1 cellular context compared by ENCODE assay signal in the genomic region with DNA sequence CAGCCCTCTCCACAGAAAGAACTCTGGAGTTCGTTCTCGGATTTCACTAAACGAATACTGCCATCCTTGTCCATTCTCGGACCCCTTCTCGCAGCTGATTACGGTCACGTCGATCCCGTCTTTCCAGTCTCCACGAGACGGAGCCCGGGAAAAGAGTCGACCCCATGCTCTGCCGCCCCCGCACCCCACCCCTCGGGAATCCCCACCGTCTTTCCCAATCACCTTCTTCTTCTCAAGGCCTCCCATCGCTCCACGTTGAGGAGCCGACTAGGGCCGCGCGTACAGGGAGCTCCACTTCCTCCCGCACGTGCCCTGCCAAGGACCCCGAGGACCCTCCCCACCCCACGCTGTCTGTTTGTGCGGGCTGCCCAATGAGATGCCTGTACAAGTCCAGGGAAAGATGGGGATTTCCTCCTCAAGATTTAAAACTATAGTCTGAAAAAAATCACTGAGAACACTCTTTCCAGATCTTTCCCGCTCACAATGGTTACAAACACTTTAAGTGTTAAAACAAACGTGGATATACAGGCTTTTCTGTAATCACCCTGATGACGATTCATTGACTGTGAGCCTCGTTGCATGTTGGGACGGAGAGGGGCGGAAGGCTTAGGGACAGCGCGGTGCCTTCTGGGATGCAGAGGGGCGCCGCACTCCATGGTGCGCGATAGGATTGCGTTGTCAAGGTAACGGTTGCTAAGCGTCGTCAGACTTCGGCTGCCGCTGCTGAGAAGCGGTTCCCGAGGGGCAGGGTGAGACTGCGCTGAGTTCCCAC.
TF ChIP-seq lines count a peak whose summit lies in the region.

A gene (minus strand): TSS at position 323 of the 772 bp plus-strand sequence. CDS start 77 bp downstream, at position 246.

TF ChIP-seq in HepG2, 621 proteins besides CTCF, POLR2A, EP300 and RAD21 (continued from another document and continues in another):
- TF ChIP-seq HNRNPUL1 (IDR thresholded peaks at IDR 0.05; ENCODE audit: low read depth, low read length) (no peak), HDAC2 (CRISPR knock-in tag; IDR thresholded peaks at IDR 0.05) (no peak), POGZ (CRISPR knock-in tag; IDR thresholded peaks at IDR 0.05) (no peak), ZFP36L2 (CRISPR knock-in tag; IDR thresholded peaks at IDR 0.05) (no peak), SNRNP70 (IDR thresholded peaks at IDR 0.05; ENCODE audit: low read depth, low read length) (no peak), SETDB1 (CRISPR knock-in tag; IDR thresholded peaks at IDR 0.05; ENCODE audit: borderline replicate concordance) (no peak), ZNF558 (CRISPR knock-in tag; IDR thresholded peaks at IDR 0.05; ENCODE audit: borderline replicate concordance) (no peak), ZNF567 (CRISPR knock-in tag; IDR thresholded peaks at IDR 0.05; ENCODE audit: borderline replicate concordance) (no peak), HMG20A (CRISPR knock-in tag; IDR thresholded peaks at IDR 0.05; ENCODE audit: borderline replicate concordance) (no peak), NBN (conservative IDR thresholded peaks at IDR 0.05) (no peak), POLR2G (IDR thresholded peaks at IDR 0.05; ENCODE audit: low read depth, low read length) (peak; percentile 84), ZNF557 (CRISPR knock-in tag; IDR thresholded peaks at IDR 0.05) (no peak), CHCHD3 (CRISPR knock-in tag; IDR thresholded peaks at IDR 0.05) (no peak), AGO1 (IDR thresholded peaks at IDR 0.05; ENCODE audit: low read depth, low read length, poor library complexity, severe bottlenecking) (no peak), ZNF136 (CRISPR knock-in tag; IDR thresholded peaks at IDR 0.05; ENCODE audit: low read depth) (no peak), NAIF1 (CRISPR knock-in tag; IDR thresholded peaks at IDR 0.05; ENCODE audit: borderline replicate concordance) (no peak), KLF6 (CRISPR knock-in tag; IDR thresholded peaks at IDR 0.05) (no peak), ZNF382 (CRISPR knock-in tag; IDR thresholded peaks at IDR 0.05; ENCODE audit: borderline replicate concordance) (no peak), ZSCAN21 (CRISPR knock-in tag; IDR thresholded peaks at IDR 0.05; ENCODE audit: borderline replicate concordance) (no peak), HDAC6 (IDR thresholded peaks at IDR 0.05; ENCODE audit: low read depth, low read length) (peak; percentile 95; the same call in 1 of the 2 replicates), BORCS8-MEF2B (CRISPR knock-in tag; IDR thresholded peaks at IDR 0.05) (0 out of 2 replicates have a peak, but pooled peaks have one; percentile 59), TEAD3 (CRISPR knock-in tag; optimal IDR thresholded peaks at IDR 0.05; ENCODE audit: borderline replicate concordance) (no peak)
- TF ChIP-seq, protein P1, sequence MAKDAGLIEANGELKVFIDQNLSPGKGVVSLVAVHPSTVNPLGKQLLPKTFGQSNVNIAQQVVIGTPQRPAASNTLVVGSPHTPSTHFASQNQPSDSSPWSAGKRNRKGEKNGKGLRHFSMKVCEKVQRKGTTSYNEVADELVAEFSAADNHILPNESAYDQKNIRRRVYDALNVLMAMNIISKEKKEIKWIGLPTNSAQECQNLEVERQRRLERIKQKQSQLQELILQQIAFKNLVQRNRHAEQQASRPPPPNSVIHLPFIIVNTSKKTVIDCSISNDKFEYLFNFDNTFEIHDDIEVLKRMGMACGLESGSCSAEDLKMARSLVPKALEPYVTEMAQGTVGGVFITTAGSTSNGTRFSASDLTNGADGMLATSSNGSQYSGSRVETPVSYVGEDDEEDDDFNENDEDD (CRISPR knock-in tag; IDR thresholded peaks at IDR 0.05; ENCODE audit: borderline replicate concordance) = peak; percentile 24; the same call in 1 of the 2 replicates
- TF ChIP-seq, protein P2, sequence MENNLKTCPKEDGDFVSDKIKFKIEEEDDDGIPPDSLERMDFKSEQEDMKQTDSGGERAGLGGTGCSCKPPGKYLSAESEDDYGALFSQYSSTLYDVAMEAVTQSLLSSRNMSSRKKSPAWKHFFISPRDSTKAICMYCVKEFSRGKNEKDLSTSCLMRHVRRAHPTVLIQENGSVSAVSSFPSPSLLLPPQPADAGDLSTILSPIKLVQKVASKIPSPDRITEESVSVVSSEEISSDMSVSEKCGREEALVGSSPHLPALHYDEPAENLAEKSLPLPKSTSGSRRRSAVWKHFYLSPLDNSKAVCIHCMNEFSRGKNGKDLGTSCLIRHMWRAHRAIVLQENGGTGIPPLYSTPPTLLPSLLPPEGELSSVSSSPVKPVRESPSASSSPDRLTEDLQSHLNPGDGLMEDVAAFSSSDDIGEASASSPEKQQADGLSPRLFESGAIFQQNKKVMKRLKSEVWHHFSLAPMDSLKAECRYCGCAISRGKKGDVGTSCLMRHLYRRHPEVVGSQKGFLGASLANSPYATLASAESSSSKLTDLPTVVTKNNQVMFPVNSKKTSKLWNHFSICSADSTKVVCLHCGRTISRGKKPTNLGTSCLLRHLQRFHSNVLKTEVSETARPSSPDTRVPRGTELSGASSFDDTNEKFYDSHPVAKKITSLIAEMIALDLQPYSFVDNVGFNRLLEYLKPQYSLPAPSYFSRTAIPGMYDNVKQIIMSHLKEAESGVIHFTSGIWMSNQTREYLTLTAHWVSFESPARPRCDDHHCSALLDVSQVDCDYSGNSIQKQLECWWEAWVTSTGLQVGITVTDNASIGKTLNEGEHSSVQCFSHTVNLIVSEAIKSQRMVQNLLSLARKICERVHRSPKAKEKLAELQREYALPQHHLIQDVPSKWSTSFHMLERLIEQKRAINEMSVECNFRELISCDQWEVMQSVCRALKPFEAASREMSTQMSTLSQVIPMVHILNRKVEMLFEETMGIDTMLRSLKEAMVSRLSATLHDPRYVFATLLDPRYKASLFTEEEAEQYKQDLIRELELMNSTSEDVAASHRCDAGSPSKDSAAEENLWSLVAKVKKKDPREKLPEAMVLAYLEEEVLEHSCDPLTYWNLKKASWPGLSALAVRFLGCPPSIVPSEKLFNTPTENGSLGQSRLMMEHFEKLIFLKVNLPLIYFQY (CRISPR knock-in tag; IDR thresholded peaks at IDR 0.05; ENCODE audit: borderline replicate concordance) = no peak
- TF ChIP-seq, protein P3, sequence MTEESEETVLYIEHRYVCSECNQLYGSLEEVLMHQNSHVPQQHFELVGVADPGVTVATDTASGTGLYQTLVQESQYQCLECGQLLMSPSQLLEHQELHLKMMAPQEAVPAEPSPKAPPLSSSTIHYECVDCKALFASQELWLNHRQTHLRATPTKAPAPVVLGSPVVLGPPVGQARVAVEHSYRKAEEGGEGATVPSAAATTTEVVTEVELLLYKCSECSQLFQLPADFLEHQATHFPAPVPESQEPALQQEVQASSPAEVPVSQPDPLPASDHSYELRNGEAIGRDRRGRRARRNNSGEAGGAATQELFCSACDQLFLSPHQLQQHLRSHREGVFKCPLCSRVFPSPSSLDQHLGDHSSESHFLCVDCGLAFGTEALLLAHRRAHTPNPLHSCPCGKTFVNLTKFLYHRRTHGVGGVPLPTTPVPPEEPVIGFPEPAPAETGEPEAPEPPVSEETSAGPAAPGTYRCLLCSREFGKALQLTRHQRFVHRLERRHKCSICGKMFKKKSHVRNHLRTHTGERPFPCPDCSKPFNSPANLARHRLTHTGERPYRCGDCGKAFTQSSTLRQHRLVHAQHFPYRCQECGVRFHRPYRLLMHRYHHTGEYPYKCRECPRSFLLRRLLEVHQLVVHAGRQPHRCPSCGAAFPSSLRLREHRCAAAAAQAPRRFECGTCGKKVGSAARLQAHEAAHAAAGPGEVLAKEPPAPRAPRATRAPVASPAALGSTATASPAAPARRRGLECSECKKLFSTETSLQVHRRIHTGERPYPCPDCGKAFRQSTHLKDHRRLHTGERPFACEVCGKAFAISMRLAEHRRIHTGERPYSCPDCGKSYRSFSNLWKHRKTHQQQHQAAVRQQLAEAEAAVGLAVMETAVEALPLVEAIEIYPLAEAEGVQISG (CRISPR knock-in tag; IDR thresholded peaks at IDR 0.05) = peak; percentile 92
- TF ChIP-seq, protein P4, sequence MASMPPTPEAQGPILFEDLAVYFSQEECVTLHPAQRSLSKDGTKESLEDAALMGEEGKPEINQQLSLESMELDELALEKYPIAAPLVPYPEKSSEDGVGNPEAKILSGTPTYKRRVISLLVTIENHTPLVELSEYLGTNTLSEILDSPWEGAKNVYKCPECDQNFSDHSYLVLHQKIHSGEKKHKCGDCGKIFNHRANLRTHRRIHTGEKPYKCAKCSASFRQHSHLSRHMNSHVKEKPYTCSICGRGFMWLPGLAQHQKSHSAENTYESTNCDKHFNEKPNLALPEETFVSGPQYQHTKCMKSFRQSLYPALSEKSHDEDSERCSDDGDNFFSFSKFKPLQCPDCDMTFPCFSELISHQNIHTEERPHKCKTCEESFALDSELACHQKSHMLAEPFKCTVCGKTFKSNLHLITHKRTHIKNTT (CRISPR knock-in tag; IDR thresholded peaks at IDR 0.05) = no peak
- TF ChIP-seq, protein P5, sequence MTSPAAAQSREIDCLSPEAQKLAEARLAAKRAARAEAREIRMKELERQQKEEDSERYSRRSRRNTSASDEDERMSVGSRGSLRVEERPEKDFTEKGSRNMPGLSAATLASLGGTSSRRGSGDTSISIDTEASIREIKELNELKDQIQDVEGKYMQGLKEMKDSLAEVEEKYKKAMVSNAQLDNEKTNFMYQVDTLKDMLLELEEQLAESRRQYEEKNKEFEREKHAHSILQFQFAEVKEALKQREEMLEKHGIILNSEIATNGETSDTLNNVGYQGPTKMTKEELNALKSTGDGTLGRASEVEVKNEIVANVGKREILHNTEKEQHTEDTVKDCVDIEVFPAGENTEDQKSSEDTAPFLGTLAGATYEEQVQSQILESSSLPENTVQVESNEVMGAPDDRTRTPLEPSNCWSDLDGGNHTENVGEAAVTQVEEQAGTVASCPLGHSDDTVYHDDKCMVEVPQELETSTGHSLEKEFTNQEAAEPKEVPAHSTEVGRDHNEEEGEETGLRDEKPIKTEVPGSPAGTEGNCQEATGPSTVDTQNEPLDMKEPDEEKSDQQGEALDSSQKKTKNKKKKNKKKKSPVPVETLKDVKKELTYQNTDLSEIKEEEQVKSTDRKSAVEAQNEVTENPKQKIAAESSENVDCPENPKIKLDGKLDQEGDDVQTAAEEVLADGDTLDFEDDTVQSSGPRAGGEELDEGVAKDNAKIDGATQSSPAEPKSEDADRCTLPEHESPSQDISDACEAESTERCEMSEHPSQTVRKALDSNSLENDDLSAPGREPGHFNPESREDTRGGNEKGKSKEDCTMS (CRISPR knock-in tag; conservative IDR thresholded peaks at IDR 0.05) = no peak
- TF ChIP-seq, protein P6, sequence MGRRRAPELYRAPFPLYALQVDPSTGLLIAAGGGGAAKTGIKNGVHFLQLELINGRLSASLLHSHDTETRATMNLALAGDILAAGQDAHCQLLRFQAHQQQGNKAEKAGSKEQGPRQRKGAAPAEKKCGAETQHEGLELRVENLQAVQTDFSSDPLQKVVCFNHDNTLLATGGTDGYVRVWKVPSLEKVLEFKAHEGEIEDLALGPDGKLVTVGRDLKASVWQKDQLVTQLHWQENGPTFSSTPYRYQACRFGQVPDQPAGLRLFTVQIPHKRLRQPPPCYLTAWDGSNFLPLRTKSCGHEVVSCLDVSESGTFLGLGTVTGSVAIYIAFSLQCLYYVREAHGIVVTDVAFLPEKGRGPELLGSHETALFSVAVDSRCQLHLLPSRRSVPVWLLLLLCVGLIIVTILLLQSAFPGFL (CRISPR knock-in tag; IDR thresholded peaks at IDR 0.05) = no peak
- TF ChIP-seq, protein P7, sequence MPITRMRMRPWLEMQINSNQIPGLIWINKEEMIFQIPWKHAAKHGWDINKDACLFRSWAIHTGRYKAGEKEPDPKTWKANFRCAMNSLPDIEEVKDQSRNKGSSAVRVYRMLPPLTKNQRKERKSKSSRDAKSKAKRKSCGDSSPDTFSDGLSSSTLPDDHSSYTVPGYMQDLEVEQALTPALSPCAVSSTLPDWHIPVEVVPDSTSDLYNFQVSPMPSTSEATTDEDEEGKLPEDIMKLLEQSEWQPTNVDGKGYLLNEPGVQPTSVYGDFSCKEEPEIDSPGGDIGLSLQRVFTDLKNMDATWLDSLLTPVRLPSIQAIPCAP (CRISPR knock-in tag; IDR thresholded peaks at IDR 0.05; ENCODE audit: low read depth) = no peak
- TF ChIP-seq, protein P8, sequence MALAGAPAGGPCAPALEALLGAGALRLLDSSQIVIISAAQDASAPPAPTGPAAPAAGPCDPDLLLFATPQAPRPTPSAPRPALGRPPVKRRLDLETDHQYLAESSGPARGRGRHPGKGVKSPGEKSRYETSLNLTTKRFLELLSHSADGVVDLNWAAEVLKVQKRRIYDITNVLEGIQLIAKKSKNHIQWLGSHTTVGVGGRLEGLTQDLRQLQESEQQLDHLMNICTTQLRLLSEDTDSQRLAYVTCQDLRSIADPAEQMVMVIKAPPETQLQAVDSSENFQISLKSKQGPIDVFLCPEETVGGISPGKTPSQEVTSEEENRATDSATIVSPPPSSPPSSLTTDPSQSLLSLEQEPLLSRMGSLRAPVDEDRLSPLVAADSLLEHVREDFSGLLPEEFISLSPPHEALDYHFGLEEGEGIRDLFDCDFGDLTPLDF (CRISPR knock-in tag; IDR thresholded peaks at IDR 0.05) = 0 out of 2 replicates have a peak, but pooled peaks have one; percentile 15
- TF ChIP-seq, protein P9, sequence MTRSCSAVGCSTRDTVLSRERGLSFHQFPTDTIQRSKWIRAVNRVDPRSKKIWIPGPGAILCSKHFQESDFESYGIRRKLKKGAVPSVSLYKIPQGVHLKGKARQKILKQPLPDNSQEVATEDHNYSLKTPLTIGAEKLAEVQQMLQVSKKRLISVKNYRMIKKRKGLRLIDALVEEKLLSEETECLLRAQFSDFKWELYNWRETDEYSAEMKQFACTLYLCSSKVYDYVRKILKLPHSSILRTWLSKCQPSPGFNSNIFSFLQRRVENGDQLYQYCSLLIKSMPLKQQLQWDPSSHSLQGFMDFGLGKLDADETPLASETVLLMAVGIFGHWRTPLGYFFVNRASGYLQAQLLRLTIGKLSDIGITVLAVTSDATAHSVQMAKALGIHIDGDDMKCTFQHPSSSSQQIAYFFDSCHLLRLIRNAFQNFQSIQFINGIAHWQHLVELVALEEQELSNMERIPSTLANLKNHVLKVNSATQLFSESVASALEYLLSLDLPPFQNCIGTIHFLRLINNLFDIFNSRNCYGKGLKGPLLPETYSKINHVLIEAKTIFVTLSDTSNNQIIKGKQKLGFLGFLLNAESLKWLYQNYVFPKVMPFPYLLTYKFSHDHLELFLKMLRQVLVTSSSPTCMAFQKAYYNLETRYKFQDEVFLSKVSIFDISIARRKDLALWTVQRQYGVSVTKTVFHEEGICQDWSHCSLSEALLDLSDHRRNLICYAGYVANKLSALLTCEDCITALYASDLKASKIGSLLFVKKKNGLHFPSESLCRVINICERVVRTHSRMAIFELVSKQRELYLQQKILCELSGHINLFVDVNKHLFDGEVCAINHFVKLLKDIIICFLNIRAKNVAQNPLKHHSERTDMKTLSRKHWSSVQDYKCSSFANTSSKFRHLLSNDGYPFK (CRISPR knock-in tag; IDR thresholded peaks at IDR 0.05; ENCODE audit: borderline replicate concordance) = peak; percentile 97
- TF ChIP-seq, protein P10, sequence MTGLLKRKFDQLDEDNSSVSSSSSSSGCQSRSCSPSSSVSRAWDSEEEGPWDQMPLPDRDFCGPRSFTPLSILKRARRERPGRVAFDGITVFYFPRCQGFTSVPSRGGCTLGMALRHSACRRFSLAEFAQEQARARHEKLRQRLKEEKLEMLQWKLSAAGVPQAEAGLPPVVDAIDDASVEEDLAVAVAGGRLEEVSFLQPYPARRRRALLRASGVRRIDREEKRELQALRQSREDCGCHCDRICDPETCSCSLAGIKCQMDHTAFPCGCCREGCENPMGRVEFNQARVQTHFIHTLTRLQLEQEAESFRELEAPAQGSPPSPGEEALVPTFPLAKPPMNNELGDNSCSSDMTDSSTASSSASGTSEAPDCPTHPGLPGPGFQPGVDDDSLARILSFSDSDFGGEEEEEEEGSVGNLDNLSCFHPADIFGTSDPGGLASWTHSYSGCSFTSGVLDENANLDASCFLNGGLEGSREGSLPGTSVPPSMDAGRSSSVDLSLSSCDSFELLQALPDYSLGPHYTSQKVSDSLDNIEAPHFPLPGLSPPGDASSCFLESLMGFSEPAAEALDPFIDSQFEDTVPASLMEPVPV (CRISPR knock-in tag; IDR thresholded peaks at IDR 0.05) = no peak
- TF ChIP-seq, protein P11, sequence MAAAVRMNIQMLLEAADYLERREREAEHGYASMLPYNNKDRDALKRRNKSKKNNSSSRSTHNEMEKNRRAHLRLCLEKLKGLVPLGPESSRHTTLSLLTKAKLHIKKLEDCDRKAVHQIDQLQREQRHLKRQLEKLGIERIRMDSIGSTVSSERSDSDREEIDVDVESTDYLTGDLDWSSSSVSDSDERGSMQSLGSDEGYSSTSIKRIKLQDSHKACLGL (CRISPR knock-in tag; IDR thresholded peaks at IDR 0.05) = peak; percentile 84; the same call in 1 of the 2 replicates
